ENCODE assay signal across 8 cellular contexts in the genomic region with DNA sequence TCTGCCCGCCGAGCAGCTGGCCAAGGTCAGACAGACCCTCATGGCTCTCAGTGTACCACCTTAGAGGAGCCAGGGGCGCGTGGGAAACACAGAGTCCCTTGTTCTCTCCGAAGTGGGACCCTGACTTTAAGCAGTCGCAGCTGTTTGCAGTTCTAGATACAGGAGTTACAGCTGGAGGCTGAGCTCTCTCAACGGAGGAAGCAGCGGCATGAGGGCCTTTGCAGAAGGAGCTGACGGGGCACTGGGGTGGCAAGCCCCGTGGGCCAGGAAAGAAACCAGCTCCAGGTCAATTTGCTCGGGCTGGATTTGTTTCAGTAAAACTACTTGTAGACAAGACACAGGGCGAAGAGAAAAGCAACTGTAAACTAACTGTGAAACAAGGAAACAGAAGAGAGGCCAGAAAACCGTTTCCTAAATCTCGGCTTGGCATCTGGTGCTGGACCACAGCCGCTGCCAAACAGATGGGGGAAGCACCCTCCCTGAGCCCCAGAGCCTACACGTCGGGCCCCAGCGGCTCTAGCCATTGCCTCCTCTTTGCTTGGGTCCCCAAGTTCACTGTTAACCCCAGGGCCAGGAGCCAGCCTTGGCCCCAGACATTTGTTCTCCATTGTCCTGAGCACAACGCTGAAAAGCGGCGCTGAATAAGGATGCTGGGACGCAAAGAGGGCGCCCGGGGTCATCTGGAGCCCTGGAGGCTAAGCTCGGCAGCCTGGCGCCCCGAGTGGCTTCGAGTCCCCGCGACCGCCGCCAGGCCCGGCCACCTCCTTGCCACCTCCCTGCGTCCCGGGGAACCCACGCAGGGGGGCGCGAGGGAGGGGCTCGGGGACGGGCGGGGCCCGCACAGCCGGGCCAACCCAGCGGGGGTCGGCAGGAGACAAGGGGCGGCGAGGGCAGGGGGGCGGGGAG. TPM values are rescaled to one million over a fixed set of nuclear protein-coding genes. Genes with fewer than 3 reads are reported as not detected.
A peak's percentile ranks its signal among the peaks of the same experiment; 100 is the strongest.
DNase-seq lines count a peak whose midpoint lies in the region; ATAC-seq and TF ChIP-seq lines count a peak whose summit lies in the region.

No MANE protein-coding gene starts in this region.

- no peaks in the 10 kb centered on the region for H3K9me3 Mint-ChIP-seq in memory B cell
- no peaks in the 10 kb centered on the region for H3K9me3 Mint-ChIP-seq in type B pancreatic cell

- DNase-seq in DMS53 (lab: John Stamatoyannopoulos, UW) (peak; percentile 48), DMS53 treated with DMSO at 0.1 percent for 48 hours (lab: John Stamatoyannopoulos, UW; ENCODE audit: unreplicated experiment) (no peak), RWPE2 (ENCODE audit: low spot score) (no peak), coronary artery (ENCODE audit: low spot score) (no peak), memory B cell (ENCODE audit: low spot score in 2 of 2) (peak; percentile 38 to 65), type B pancreatic cell (ENCODE audit: extremely low spot score, unreplicated experiment) (peak; percentile 69), NCI-H526 treated with DMSO at 0.1 percent for 48 hours (lab: John Stamatoyannopoulos, UW) (no peak)

- H3K27me3 Mint-ChIP-seq in memory B cell = no peaks in the 10 kb centered on the region
- H3K27me3 Mint-ChIP-seq in type B pancreatic cell = no peaks in the 10 kb centered on the region

- H3K36me3 Mint-ChIP-seq in memory B cell (no peaks in the 10 kb centered on the region), type B pancreatic cell (no peaks in the 10 kb centered on the region)

- peak overlapping the region; percentile 33 for H3K27ac ChIP-seq in RWPE2 (ENCODE audit: poor library complexity, severe bottlenecking)
- peak overlapping the region; percentile 79 to 97 for H3K27ac ChIP-seq in coronary artery

- TF ChIP-seq CTCF in RWPE2 (IDR thresholded peaks at IDR 0.05; ENCODE audit: poor library complexity, severe bottlenecking) (no peak), coronary artery (IDR thresholded peaks at IDR 0.05) (no peak), type B pancreatic cell (conservative IDR thresholded peaks at IDR 0.05) (no peak)

- H3K27ac Mint-ChIP-seq in memory B cell (peak overlapping the region; percentile 41), type B pancreatic cell (peak overlapping the region; percentile 90)

- H3K4me1 Mint-ChIP-seq in memory B cell = peaks cover 8% of the 10 kb centered on the region
- peaks cover 13% of the 10 kb centered on the region for H3K4me1 Mint-ChIP-seq in type B pancreatic cell (ENCODE audit: unreplicated experiment)

- no peaks in the 10 kb centered on the region for H3K36me3 ChIP-seq in RWPE2 (ENCODE audit: low read depth)

- H3K4me3 Mint-ChIP-seq in memory B cell = peak overlapping the region; percentile 77
- peak overlapping the region; percentile 92 for H3K4me3 Mint-ChIP-seq in type B pancreatic cell

- H3K4me1 ChIP-seq in RWPE2 (ENCODE audit: insufficient read depth, poor library complexity, severe bottlenecking) = peaks cover 7% of the 10 kb centered on the region

- ATAC-seq in HG02938 (IDR thresholded peaks at IDR 0.05; ENCODE audit: unreplicated experiment) (peak; percentile 28), RWPE2 (ENCODE audit: low read depth) (peak; percentile 5; the same call in 2 of the 3 replicates), memory B cell (ENCODE audit: low read depth) (peak; percentile 18)

- H3K4me3 ChIP-seq in RWPE2 (ENCODE audit: severe bottlenecking) (peak overlapping the region; percentile 84), coronary artery (peak overlapping the region; percentile 90)

- no peaks in the 10 kb centered on the region for H3K27me3 ChIP-seq in RWPE2 (ENCODE audit: insufficient read depth, poor library complexity, severe bottlenecking)

- H3K9me3 ChIP-seq in RWPE2 (ENCODE audit: severe bottlenecking) = no peaks in the 10 kb centered on the region

RNA-seq across cellular contexts. Expression of gene PACS2, which starts 0.9 kb away (rescaled TPM):
- total RNA-seq in type B pancreatic cell (ENCODE audit: low replicate concordance) = 77.7 and 101 TPM in 2 replicates

RNA-seq across cellular contexts. Expression of gene BRF1, which starts 12.8 kb away (rescaled TPM):
- total RNA-seq in type B pancreatic cell (ENCODE audit: low replicate concordance) = 39.8 and 47.7 TPM in 2 replicates

Comparison
In these comparisons a context has a peak if more than half of its experiments do, and no peak if none do; other contexts are left out.
1. DNase-seq: peak in DMS53 (single experiment), memory B cell (2 of 2) and type B pancreatic cell (single experiment); none in DMS53 treated with DMSO at 0.1 percent for 48 hours (single experiment), RWPE2 (single experiment), coronary artery (single experiment) and NCI-H526 treated with DMSO at 0.1 percent for 48 hours (single experiment).
2. Peak in every context shown above with its lines, with median percentiles within 50 percentile points of each other: ATAC-seq.